10 cellular contexts compared by ENCODE assay signal in the genomic region with DNA sequence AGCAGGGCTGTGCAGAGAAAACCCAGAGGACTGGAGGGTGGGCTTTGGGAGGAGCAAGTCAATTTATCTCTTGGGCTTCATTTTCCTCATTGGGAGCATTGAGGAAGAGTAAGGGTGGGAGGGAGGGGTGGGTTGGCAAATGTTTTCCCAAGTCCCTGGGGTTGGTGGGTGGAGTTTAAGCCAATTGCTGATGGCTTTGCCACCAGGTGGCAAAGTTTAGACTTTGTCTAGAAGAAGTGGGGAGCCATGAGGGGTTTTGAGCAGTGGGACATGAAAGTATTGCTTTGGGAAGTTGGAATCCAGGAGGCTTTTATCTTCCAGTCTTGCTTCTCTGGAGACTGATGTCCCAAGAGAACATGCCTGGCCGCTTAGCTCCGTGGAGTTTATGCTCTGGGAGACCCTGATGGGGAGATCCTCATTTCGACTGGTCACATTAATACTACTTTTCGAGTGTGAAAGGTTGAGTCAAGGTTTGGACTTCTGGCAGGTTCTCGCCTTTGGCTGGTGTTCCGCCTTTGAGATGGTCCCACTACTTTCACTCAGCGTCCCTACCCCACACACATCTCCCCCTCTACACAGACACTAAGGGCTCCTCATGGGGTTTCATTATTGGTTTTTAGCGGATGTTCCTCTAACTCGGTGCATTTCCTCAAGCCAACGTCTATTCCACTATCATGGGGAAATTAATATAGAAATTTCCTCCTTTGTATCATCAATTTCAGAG.
DNase-seq lines count a peak whose midpoint lies in the region; ATAC-seq lines count a peak whose summit lies in the region.
"Had no signal": no experiment of that assay in that cellular context is flagged by ENCODE, and none has a peak within 500 bp of the region (broad histone marks: within the 10 kb centered on the region; RNA-seq: fewer than 3 reads in every experiment).

No MANE protein-coding gene starts in this region.

- H3K27me3 ChIP-seq in BLaER1 treated with 17β-estradiol and CSF1 and Interleukin-3, amounts not matched to agents 10 nM and 100 nM, result no peaks in the 10 kb centered on the region

- H3K9me3 Mint-ChIP-seq in naive B cell, result no peaks in the 10 kb centered on the region
- H3K9me3 Mint-ChIP-seq: H9 had no signal

- peaks cover 0 to 87% (median 59%) of the 10 kb centered on the region in 11 experiments; a peak in 14 of 22 replicates for H4K20me1 ChIP-seq in BLaER1 treated with 17β-estradiol and CSF1 and Interleukin-3, amounts not matched to agents 10 nM and 100 nM

- no peaks in the 10 kb centered on the region for H3K36me3 Mint-ChIP-seq in T-helper 17 cell (ENCODE audit: low read depth)
- H3K36me3 Mint-ChIP-seq in naive B cell, result no peaks in the 10 kb centered on the region

- no peaks in the 10 kb centered on the region for H3K27me3 Mint-ChIP-seq in T-helper 17 cell
- H3K27me3 Mint-ChIP-seq in naive B cell, result no peaks in the 10 kb centered on the region
- H3K27me3 Mint-ChIP-seq: progenitor cell of endocrine pancreas had no signal

- H3K4me3 Mint-ChIP-seq in T-helper 17 cell (no peak overlapping the region), naive B cell (peak overlapping the region in 6 of 8 donors; percentile 12 to 81 (median 70))
- H3K4me3 Mint-ChIP-seq: H9 had no signal

- H3K9me3 ChIP-seq in BLaER1 treated with 17β-estradiol and CSF1 and Interleukin-3, amounts not matched to agents 10 nM and 100 nM (replicated peaks in 1 of 11), result peaks cover 0 to 4% (median 0%) of the 10 kb centered on the region in 11 experiments; a peak in 2 of 22 replicates
- H3K9me3 ChIP-seq in T-helper 17 cell (ENCODE audit: control insufficient read depth, low read length, poor library complexity, severe bottlenecking), result no peaks in the 10 kb centered on the region

- DNase-seq in T-helper 17 cell, result no peak
- no peak for DNase-seq in naive B cell
- DNase-seq in GDM1 (lab: John Stamatoyannopoulos, UW), result no peak
- no peak for DNase-seq in NCI-H510A treated with DMSO at 0.1 percent for 48 hours (lab: John Stamatoyannopoulos, UW)
- DNase-seq: NCI-H2107 had no signal

- H3K4me1 Mint-ChIP-seq in T-helper 17 cell (peaks cover 7% of the 10 kb centered on the region), naive B cell (peaks cover 77 to 88% (median 84%) of the 10 kb centered on the region in 3 donors)

- peaks cover 0 to 19% (median 8%) of the 10 kb centered on the region in 11 experiments; a peak in 6 of 22 replicates for H3K36me3 ChIP-seq in BLaER1 treated with 17β-estradiol and CSF1 and Interleukin-3, amounts not matched to agents 10 nM and 100 nM

- peak overlapping the region in 9 of 11 experiments; percentile 28 to 69 (median 55); a peak in 13 of 22 replicates for H3K27ac ChIP-seq in BLaER1 treated with 17β-estradiol and CSF1 and Interleukin-3, amounts not matched to agents 10 nM and 100 nM

- H3K27ac Mint-ChIP-seq in T-helper 17 cell (no peak overlapping the region), naive B cell (peak overlapping the region in 4 of 6 donors; percentile 32 to 84 (median 63))
- H3K27ac Mint-ChIP-seq: H9, progenitor cell of endocrine pancreas had no signal

- peak; percentile 8 for ATAC-seq in GM18907 (IDR thresholded peaks at IDR 0.05; ENCODE audit: unreplicated experiment)
- peak; percentile 34 for ATAC-seq in T-helper 17 cell
- peak; percentile 18 to 22 for ATAC-seq in naive B cell (ENCODE audit: low read depth in 2 of 2)
- ATAC-seq in GM19455 (IDR thresholded peaks at IDR 0.05; ENCODE audit: unreplicated experiment), result no peak

- peak overlapping the region in 4 of 11 experiments; percentile 17 to 41 (median 21); a peak in 3 of 22 replicates for H3K9ac ChIP-seq in BLaER1 treated with 17β-estradiol and CSF1 and Interleukin-3, amounts not matched to agents 10 nM and 100 nM

- peak overlapping the region in 9 of 10 experiments; percentile 23 to 60 (median 46); a peak in 14 of 20 replicates for H3K4me3 ChIP-seq in BLaER1 treated with 17β-estradiol and CSF1 and Interleukin-3, amounts not matched to agents 10 nM and 100 nM

- H3K4me2 ChIP-seq in BLaER1 treated with 17β-estradiol and CSF1 and Interleukin-3, amounts not matched to agents 10 nM and 100 nM, result peak overlapping the region; percentile 77 to 95 (median 86)

- peaks cover 66 to 98% (median 95%) of the 10 kb centered on the region in 10 experiments for H3K4me1 ChIP-seq in BLaER1 treated with 17β-estradiol and CSF1 and Interleukin-3, amounts not matched to agents 10 nM and 100 nM
